15 cellular contexts compared by ENCODE assay signal in genomic region chr10:127398140-127398966, GRCh38.
A peak's percentile ranks its signal among the peaks of the same experiment; 100 is the strongest.
DNase-seq lines count a peak whose midpoint lies in the region; ATAC-seq, FAIRE-seq and TF ChIP-seq lines count a peak whose summit lies in the region.
"Had no signal": no experiment of that assay in that cellular context is flagged by ENCODE, and none has a peak within 500 bp of the region (broad histone marks: within the 10 kb centered on the region; RNA-seq: fewer than 3 reads in every experiment).

No MANE protein-coding gene starts in this region.

- H4K20me1 ChIP-seq in endothelial cell of umbilical vein (replicated peaks; ENCODE audit: control insufficient read depth, extremely low read depth, insufficient read depth, low read length) (no peaks in the 10 kb centered on the region), neural progenitor cell (ENCODE audit: low read depth) (no peaks in the 10 kb centered on the region)

- peaks cover 6% of the 10 kb centered on the region for H3K27me3 Mint-ChIP-seq in neural progenitor cell (ENCODE audit: insufficient read depth, low read depth)
- no peaks in the 10 kb centered on the region for H3K27me3 Mint-ChIP-seq in activated CD8-positive, alpha-beta T cell treated with anti-CD3 and anti-CD28 coated beads for 36 hours
- H3K27me3 Mint-ChIP-seq: activated CD4-positive, alpha-beta T cell treated with anti-CD3 and anti-CD28 coated beads, Interleukin-2, amount 10 ng/mL, durations not matched to agents 7 days and 5 days; CD4-positive, alpha-beta T cell; stimulated activated naive B cell treated with anti-CD40 and anti-IgM and Interleukin-4, amounts not matched to agents 10 μg/mL and 1 μg/mL and 100 μg/mL, for 72 hours had no signal

- DNase-seq in Ammon's horn (ENCODE audit: low spot score) (peak; percentile 64), RCC 7860 (ENCODE audit: low spot score) (peak; percentile 17), endothelial cell of umbilical vein (ENCODE audit: low read depth, low spot score) (peak; percentile 3), neural progenitor cell (ENCODE audit: low spot score) (peak; percentile 48), small intestine (no peak)
- DNase-seq in activated CD8-positive, alpha-beta T cell treated with anti-CD3 and anti-CD28 coated beads for 36 hours: no peak
- DNase-seq: activated CD4-positive, alpha-beta T cell treated with anti-CD3 and anti-CD28 coated beads, Interleukin-2, amount 10 ng/mL, durations not matched to agents 7 days and 5 days; CD4-positive, alpha-beta T cell; stimulated activated naive B cell treated with anti-CD40 and anti-IgM and Interleukin-4, amounts not matched to agents 10 μg/mL and 1 μg/mL and 100 μg/mL, for 72 hours had no signal

- H3K79me2 ChIP-seq in endothelial cell of umbilical vein (ENCODE audit: control insufficient read depth, insufficient read depth, low read length) (no peaks in the 10 kb centered on the region), neural progenitor cell (ENCODE audit: low read depth) (no peaks in the 10 kb centered on the region)

- POLR2A ChIA-PET in endothelial cell of umbilical vein (lab: Charles Lee): no interaction called here
- POLR2A ChIA-PET in activated CD8-positive, alpha-beta T cell treated with anti-CD3 and anti-CD28 coated beads for 36 hours (lab: Charles Lee): no interaction called here

- peaks cover 2% of the 10 kb centered on the region for H3K9me3 Mint-ChIP-seq in neural progenitor cell
- peaks cover 4% of the 10 kb centered on the region for H3K9me3 Mint-ChIP-seq in activated CD8-positive, alpha-beta T cell treated with anti-CD3 and anti-CD28 coated beads for 36 hours
- H3K9me3 Mint-ChIP-seq: activated CD4-positive, alpha-beta T cell treated with anti-CD3 and anti-CD28 coated beads, Interleukin-2, amount 10 ng/mL, durations not matched to agents 7 days and 5 days; activated T-helper 2 cell treated with anti-CD3 and anti-CD28 coated beads, Interferon-gamma antibody, Interleukin-2, Interleukin-4, amounts not matched to agents 10 μg/mL and 5 μg/mL and 100 μg/mL, durations not matched to agents 14 hours and 24 hours and 36 hours; T-helper 1 cell treated with Interleukin-12 subunit alpha and Interleukin-12 subunit beta and Interleukin-4 antibody, amounts not matched to agents 30 μg/mL and 1 μg/mL, for 36 hours had no signal

- H3K4me1 Mint-ChIP-seq in neural progenitor cell: peaks cover 32% of the 10 kb centered on the region
- H3K4me1 Mint-ChIP-seq in activated CD8-positive, alpha-beta T cell treated with anti-CD3 and anti-CD28 coated beads for 36 hours (ENCODE audit: low read depth): no peaks in the 10 kb centered on the region
- H3K4me1 Mint-ChIP-seq: activated CD4-positive, alpha-beta T cell treated with anti-CD3 and anti-CD28 coated beads, Interleukin-2, amount 10 ng/mL, durations not matched to agents 7 days and 5 days; stimulated activated naive B cell treated with anti-CD40 and anti-IgM and Interleukin-4, amounts not matched to agents 10 μg/mL and 1 μg/mL and 100 μg/mL, for 72 hours had no signal

- ATAC-seq in GM18505 (IDR thresholded peaks at IDR 0.05; ENCODE audit: unreplicated experiment): no peak
- ATAC-seq in GM19452 (IDR thresholded peaks at IDR 0.05; ENCODE audit: unreplicated experiment): no peak
- no peak for ATAC-seq in activated CD8-positive, alpha-beta T cell treated with anti-CD3 and anti-CD28 coated beads for 36 hours
- ATAC-seq: K562; stimulated activated naive B cell treated with anti-CD40 and anti-IgM and Interleukin-4, amounts not matched to agents 10 μg/mL and 1 μg/mL and 100 μg/mL, for 72 hours had no signal

- no TSS peak for BruUV-seq in endothelial cell of umbilical vein (replicated peaks; lab: Mats Ljungman, UMichigan)

- H3K36me3 Mint-ChIP-seq in neural progenitor cell: peaks cover 9% of the 10 kb centered on the region
- H3K36me3 Mint-ChIP-seq in activated CD8-positive, alpha-beta T cell treated with anti-CD3 and anti-CD28 coated beads for 36 hours (ENCODE audit: low read depth): no peaks in the 10 kb centered on the region
- H3K36me3 Mint-ChIP-seq: stimulated activated naive B cell treated with anti-CD40 and anti-IgM and Interleukin-4, amounts not matched to agents 10 μg/mL and 1 μg/mL and 100 μg/mL, for 72 hours had no signal

- 85 to 88% (median 87%) methylated on average over 12 of the region's 12 CpGs for WGBS in small intestine, 3 donors

- H3K9me3 ChIP-seq in endothelial cell of umbilical vein (replicated peaks; ENCODE audit: control insufficient read depth, insufficient read depth, low read length) (no peaks in the 10 kb centered on the region), neural progenitor cell (ENCODE audit: low read depth) (no peaks in the 10 kb centered on the region), small intestine (ENCODE audit: control insufficient read depth, low read depth) (no peaks in the 10 kb centered on the region)

- TF ChIP-seq POLR2A in endothelial cell of umbilical vein (IDR thresholded peaks at IDR 0.05; ENCODE audit: low read depth, low read length): no peak
- TF ChIP-seq POLR2A in GM18505 (IDR thresholded peaks at IDR 0.05; ENCODE audit: borderline replicate concordance, extremely low read depth, insufficient read depth, insufficient read length): no peak

- CTCF ChIA-PET in endothelial cell of umbilical vein (lab: Charles Lee): no interaction called here
- CTCF ChIA-PET in activated CD8-positive, alpha-beta T cell treated with anti-CD3 and anti-CD28 coated beads for 36 hours (lab: Charles Lee): no interaction called here

- dilution Hi-C loops in endothelial cell of umbilical vein (cut with MboI; ENCODE audit: extremely low pct_ligation_motif_present, low sequenced_read_pairs): no loop called here

- H3K4me3 ChIP-seq in endothelial cell of umbilical vein (replicated peaks in 1 of 3; ENCODE audit: insufficient read depth in 1 of 3, low read depth in 1 of 3, low read length in 3 of 3) (no peak overlapping the region), neural progenitor cell (no peak overlapping the region), small intestine (ENCODE audit: low read depth in 1 of 2, low read length in 2 of 2) (no peak overlapping the region)
- H3K4me3 ChIP-seq: K562 had no signal

- intact Hi-C loops in endothelial cell of umbilical vein (cut with micrococcal nuclease): no loop called here
- intact Hi-C loops in activated CD8-positive, alpha-beta T cell treated with anti-CD3 and anti-CD28 coated beads for 36 hours (cut with micrococcal nuclease): no loop called here

- TF ChIP-seq CTCF in endothelial cell of umbilical vein (IDR thresholded peaks at IDR 0.05; ENCODE audit: extremely low read depth in 1 of 2, insufficient read depth in 1 of 2, low read depth in 1 of 2, low read length in 2 of 2): no peak
- no peak for TF ChIP-seq CTCF in neural progenitor cell (IDR thresholded peaks at IDR 0.05)
- no peak for TF ChIP-seq CTCF in activated CD8-positive, alpha-beta T cell treated with anti-CD3 and anti-CD28 coated beads for 36 hours (IDR thresholded peaks at IDR 0.05)

- FAIRE-seq in RCC 7860 (lab: Jason Lieb, UNC) (no peak), endothelial cell of umbilical vein (lab: Jason Lieb, UNC) (peak; percentile 59), small intestine (lab: Jason Lieb, UNC) (no peak)
- FAIRE-seq: frontal cortex, K562 had no signal

- H3K27ac ChIP-seq in endothelial cell of umbilical vein (ENCODE audit: insufficient read depth, low read depth, low read length) (no peak overlapping the region), neural progenitor cell (no peak overlapping the region), small intestine (ENCODE audit: low read depth in 1 of 2, low read length in 1 of 2) (no peak overlapping the region)

- no peaks in the 10 kb centered on the region for H3F3A ChIP-seq in neural progenitor cell (ENCODE audit: low read depth)

- no peak overlapping the region for H3K4me3 Mint-ChIP-seq in neural progenitor cell
- H3K4me3 Mint-ChIP-seq in activated CD8-positive, alpha-beta T cell treated with anti-CD3 and anti-CD28 coated beads for 36 hours: no peak overlapping the region
- H3K4me3 Mint-ChIP-seq: activated CD4-positive, alpha-beta T cell treated with anti-CD3 and anti-CD28 coated beads, Interleukin-2, amount 10 ng/mL, durations not matched to agents 7 days and 5 days; CD4-positive, alpha-beta T cell; stimulated activated naive B cell treated with anti-CD40 and anti-IgM and Interleukin-4, amounts not matched to agents 10 μg/mL and 1 μg/mL and 100 μg/mL, for 72 hours; T-helper 1 cell treated with Interleukin-12 subunit alpha and Interleukin-12 subunit beta and Interleukin-4 antibody, amounts not matched to agents 30 μg/mL and 1 μg/mL, for 36 hours had no signal

- H2AFZ ChIP-seq in endothelial cell of umbilical vein (ENCODE audit: low read depth, low read length) (no peak overlapping the region), neural progenitor cell (replicated peaks) (no peak overlapping the region)

- H3K27ac Mint-ChIP-seq in neural progenitor cell: peak overlapping the region; percentile 53
- no peak overlapping the region for H3K27ac Mint-ChIP-seq in activated CD8-positive, alpha-beta T cell treated with anti-CD3 and anti-CD28 coated beads for 36 hours
- H3K27ac Mint-ChIP-seq: activated CD4-positive, alpha-beta T cell treated with anti-CD3 and anti-CD28 coated beads, Interleukin-2, amount 10 ng/mL, durations not matched to agents 7 days and 5 days; activated T-helper 2 cell treated with anti-CD3 and anti-CD28 coated beads, Interferon-gamma antibody, Interleukin-2, Interleukin-4, amounts not matched to agents 10 μg/mL and 5 μg/mL and 100 μg/mL, durations not matched to agents 14 hours and 24 hours and 36 hours; CD4-positive, alpha-beta T cell; stimulated activated naive B cell treated with anti-CD40 and anti-IgM and Interleukin-4, amounts not matched to agents 10 μg/mL and 1 μg/mL and 100 μg/mL, for 72 hours; T-helper 1 cell treated with Interleukin-12 subunit alpha and Interleukin-12 subunit beta and Interleukin-4 antibody, amounts not matched to agents 30 μg/mL and 1 μg/mL, for 36 hours had no signal

- no peaks in the 10 kb centered on the region for H3K27me3 ChIP-seq in endothelial cell of umbilical vein (ENCODE audit: control insufficient read depth in 2 of 2, insufficient read depth in 2 of 2, low read length in 2 of 2)
- no peaks in the 10 kb centered on the region for H3K27me3 ChIP-seq in neural progenitor cell
- H3K27me3 ChIP-seq in small intestine (ENCODE audit: control insufficient read depth in 2 of 2, insufficient read depth in 2 of 2, low read length in 2 of 2): no peaks in the 10 kb centered on the region

- H3K36me3 ChIP-seq in endothelial cell of umbilical vein (ENCODE audit: control insufficient read depth in 2 of 2, extremely low read depth in 1 of 2, insufficient read depth in 2 of 2, low read length in 2 of 2) (no peaks in the 10 kb centered on the region), neural progenitor cell (no peaks in the 10 kb centered on the region), small intestine (ENCODE audit: control insufficient read depth in 2 of 2, insufficient read depth in 2 of 2, low read length in 2 of 2) (peaks cover 0 to 2% of the 10 kb centered on the region in 2 donors)

- H3K9ac ChIP-seq in endothelial cell of umbilical vein (replicated peaks; ENCODE audit: extremely low read depth, insufficient read depth, low read length) (no peak overlapping the region), neural progenitor cell (no peak overlapping the region)

- no peaks in the 10 kb centered on the region for H3K9me1 ChIP-seq in endothelial cell of umbilical vein (replicated peaks; ENCODE audit: control insufficient read depth, extremely low read depth, insufficient read depth, low read length)

- no peaks in the 10 kb centered on the region for H3K4me1 ChIP-seq in endothelial cell of umbilical vein (ENCODE audit: control insufficient read depth, extremely low read depth, insufficient read depth, low read length)
- no peaks in the 10 kb centered on the region for H3K4me1 ChIP-seq in neural progenitor cell
- H3K4me1 ChIP-seq in small intestine (ENCODE audit: control insufficient read depth in 2 of 2, insufficient read depth in 1 of 2, low read depth in 1 of 2, low read length in 1 of 2): peaks cover 0 to 2% of the 10 kb centered on the region in 2 donors

- no peak overlapping the region for H3K4me2 ChIP-seq in endothelial cell of umbilical vein (ENCODE audit: insufficient read depth, low read length)
- H3K4me2 ChIP-seq in neural progenitor cell: no peak overlapping the region

Comparison
In these comparisons a context has a peak if more than half of its experiments do, and no peak if none do; other contexts are left out.
1. DNase-seq: peak in Ammon's horn (single experiment), RCC 7860 (single experiment), endothelial cell of umbilical vein (single experiment) and neural progenitor cell (single experiment); none in activated CD8-positive, alpha-beta T cell treated with anti-CD3 and anti-CD28 coated beads for 36 hours (single experiment) and small intestine (single experiment).